ENCODE assay signal across 2 cellular contexts in genomic region chr1:94093996-94094395, GRCh38.
TF ChIP-seq lines count a peak whose summit lies in the region.

No MANE protein-coding gene starts in this region.

TF ChIP-seq in liver, 16 proteins besides CTCF, POLR2A, EP300 and RAD21:
- no peak for TF ChIP-seq EGR1 (IDR thresholded peaks at IDR 0.05; ENCODE audit: low read depth in 2 of 2)
- TF ChIP-seq YY1 (IDR thresholded peaks at IDR 0.05): no peak
- TF ChIP-seq FOXA1 (IDR thresholded peaks at IDR 0.05): no peak
- TF ChIP-seq, protein P1, sequence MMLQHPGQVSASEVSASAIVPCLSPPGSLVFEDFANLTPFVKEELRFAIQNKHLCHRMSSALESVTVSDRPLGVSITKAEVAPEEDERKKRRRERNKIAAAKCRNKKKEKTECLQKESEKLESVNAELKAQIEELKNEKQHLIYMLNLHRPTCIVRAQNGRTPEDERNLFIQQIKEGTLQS (IDR thresholded peaks at IDR 0.05): no peak
- TF ChIP-seq HNF4A (conservative IDR thresholded peaks at IDR 0.05): no peak
- TF ChIP-seq FOXA2 (IDR thresholded peaks at IDR 0.05): no peak
- TF ChIP-seq JUND (IDR thresholded peaks at IDR 0.05): no peak
- no peak for TF ChIP-seq NR2F2 (IDR thresholded peaks at IDR 0.05)
- TF ChIP-seq RXRA (IDR thresholded peaks at IDR 0.05): no peak
- TF ChIP-seq SP1 (IDR thresholded peaks at IDR 0.05): no peak
- TF ChIP-seq ZBTB33 (IDR thresholded peaks at IDR 0.05): no peak
- TF ChIP-seq GABPA (IDR thresholded peaks at IDR 0.05 in 1 of 2, conservative IDR thresholded peaks at IDR 0.05 in 1 of 2): no peak
- TF ChIP-seq, protein P2, sequence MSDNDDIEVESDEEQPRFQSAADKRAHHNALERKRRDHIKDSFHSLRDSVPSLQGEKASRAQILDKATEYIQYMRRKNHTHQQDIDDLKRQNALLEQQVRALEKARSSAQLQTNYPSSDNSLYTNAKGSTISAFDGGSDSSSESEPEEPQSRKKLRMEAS (IDR thresholded peaks at IDR 0.05): no peak
- TF ChIP-seq HNF4G (IDR thresholded peaks at IDR 0.05): no peak
- no peak for TF ChIP-seq TAF1 (conservative IDR thresholded peaks at IDR 0.05)
- TF ChIP-seq, protein P3, sequence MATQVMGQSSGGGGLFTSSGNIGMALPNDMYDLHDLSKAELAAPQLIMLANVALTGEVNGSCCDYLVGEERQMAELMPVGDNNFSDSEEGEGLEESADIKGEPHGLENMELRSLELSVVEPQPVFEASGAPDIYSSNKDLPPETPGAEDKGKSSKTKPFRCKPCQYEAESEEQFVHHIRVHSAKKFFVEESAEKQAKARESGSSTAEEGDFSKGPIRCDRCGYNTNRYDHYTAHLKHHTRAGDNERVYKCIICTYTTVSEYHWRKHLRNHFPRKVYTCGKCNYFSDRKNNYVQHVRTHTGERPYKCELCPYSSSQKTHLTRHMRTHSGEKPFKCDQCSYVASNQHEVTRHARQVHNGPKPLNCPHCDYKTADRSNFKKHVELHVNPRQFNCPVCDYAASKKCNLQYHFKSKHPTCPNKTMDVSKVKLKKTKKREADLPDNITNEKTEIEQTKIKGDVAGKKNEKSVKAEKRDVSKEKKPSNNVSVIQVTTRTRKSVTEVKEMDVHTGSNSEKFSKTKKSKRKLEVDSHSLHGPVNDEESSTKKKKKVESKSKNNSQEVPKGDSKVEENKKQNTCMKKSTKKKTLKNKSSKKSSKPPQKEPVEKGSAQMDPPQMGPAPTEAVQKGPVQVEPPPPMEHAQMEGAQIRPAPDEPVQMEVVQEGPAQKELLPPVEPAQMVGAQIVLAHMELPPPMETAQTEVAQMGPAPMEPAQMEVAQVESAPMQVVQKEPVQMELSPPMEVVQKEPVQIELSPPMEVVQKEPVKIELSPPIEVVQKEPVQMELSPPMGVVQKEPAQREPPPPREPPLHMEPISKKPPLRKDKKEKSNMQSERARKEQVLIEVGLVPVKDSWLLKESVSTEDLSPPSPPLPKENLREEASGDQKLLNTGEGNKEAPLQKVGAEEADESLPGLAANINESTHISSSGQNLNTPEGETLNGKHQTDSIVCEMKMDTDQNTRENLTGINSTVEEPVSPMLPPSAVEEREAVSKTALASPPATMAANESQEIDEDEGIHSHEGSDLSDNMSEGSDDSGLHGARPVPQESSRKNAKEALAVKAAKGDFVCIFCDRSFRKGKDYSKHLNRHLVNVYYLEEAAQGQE (IDR thresholded peaks at IDR 0.05): no peak

TF ChIP-seq in HepG2, 621 proteins besides CTCF, POLR2A, EP300 and RAD21:
- TF ChIP-seq, protein P4, sequence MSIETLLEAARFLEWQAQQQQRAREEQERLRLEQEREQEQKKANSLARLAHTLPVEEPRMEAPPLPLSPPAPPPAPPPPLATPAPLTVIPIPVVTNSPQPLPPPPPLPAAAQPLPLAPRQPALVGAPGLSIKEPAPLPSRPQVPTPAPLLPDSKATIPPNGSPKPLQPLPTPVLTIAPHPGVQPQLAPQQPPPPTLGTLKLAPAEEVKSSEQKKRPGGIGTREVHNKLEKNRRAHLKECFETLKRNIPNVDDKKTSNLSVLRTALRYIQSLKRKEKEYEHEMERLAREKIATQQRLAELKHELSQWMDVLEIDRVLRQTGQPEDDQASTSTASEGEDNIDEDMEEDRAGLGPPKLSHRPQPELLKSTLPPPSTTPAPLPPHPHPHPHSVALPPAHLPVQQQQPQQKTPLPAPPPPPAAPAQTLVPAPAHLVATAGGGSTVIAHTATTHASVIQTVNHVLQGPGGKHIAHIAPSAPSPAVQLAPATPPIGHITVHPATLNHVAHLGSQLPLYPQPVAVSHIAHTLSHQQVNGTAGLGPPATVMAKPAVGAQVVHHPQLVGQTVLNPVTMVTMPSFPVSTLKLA (IDR thresholded peaks at IDR 0.05): no peak
- TF ChIP-seq U2AF1 (optimal IDR thresholded peaks at IDR 0.05; ENCODE audit: low read depth, low read length) (no peak), IKZF1 (IDR thresholded peaks at IDR 0.05) (no peak), ZNF10 (CRISPR knock-in tag; IDR thresholded peaks at IDR 0.05; ENCODE audit: borderline replicate concordance, low read depth) (no peak), SAP130 (CRISPR knock-in tag; IDR thresholded peaks at IDR 0.05; ENCODE audit: low read depth) (no peak), NPAS2 (CRISPR knock-in tag; IDR thresholded peaks at IDR 0.05; ENCODE audit: borderline replicate concordance) (no peak), ZFP37 (CRISPR knock-in tag; IDR thresholded peaks at IDR 0.05; ENCODE audit: borderline replicate concordance) (no peak), ZNF251 (CRISPR knock-in tag; IDR thresholded peaks at IDR 0.05) (no peak)
